Comparison of ENCODE assay signal across 2 cellular contexts in the genomic region with DNA sequence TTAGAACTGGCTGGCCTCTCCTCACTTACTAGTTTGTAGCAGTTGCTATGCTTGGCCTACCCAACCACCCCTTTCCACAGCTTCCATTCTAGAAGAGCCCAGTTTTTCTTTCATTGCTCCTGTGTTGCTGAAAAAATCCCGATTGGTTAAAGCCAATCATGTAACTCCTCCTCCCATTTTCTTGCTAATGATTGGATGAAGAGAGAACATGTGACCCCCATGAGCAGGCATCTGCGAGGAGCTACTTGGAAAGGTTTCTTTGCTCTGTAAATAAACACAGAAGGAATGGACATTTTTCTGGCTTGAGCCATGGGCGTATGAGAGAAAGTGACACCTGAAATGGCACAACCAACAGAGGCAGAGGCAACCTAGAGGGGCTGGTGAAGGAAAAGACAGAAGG.
A peak's percentile ranks its signal among the peaks of the same experiment; 100 is the strongest.
TF ChIP-seq lines count a peak whose summit lies in the region.

No MANE protein-coding gene starts in this region.

TF ChIP-seq in HepG2, 621 proteins besides CTCF, POLR2A, EP300 and RAD21 (continued from another document):
- TF ChIP-seq, protein P1, sequence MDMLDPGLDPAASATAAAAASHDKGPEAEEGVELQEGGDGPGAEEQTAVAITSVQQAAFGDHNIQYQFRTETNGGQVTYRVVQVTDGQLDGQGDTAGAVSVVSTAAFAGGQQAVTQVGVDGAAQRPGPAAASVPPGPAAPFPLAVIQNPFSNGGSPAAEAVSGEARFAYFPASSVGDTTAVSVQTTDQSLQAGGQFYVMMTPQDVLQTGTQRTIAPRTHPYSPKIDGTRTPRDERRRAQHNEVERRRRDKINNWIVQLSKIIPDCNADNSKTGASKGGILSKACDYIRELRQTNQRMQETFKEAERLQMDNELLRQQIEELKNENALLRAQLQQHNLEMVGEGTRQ (IDR thresholded peaks at IDR 0.05; ENCODE audit: low read depth, low read length) = no peak
- TF ChIP-seq, protein P1 (CRISPR knock-in tag; IDR thresholded peaks at IDR 0.05; ENCODE audit: borderline replicate concordance) = peak; percentile 38; the same call in 1 of the 2 replicates
- TF ChIP-seq ZMYM4 (CRISPR knock-in tag; IDR thresholded peaks at IDR 0.05) = 0 out of 2 replicates have a peak, but pooled peaks have one; percentile 6
TF ChIP-seq in HepG2: peak in this region for 2.

TF ChIP-seq in WTC11, 78 proteins besides CTCF, POLR2A, EP300 and RAD21 (continued from another document):
- TF ChIP-seq, protein P1 (CRISPR knock-in tag; IDR thresholded peaks at IDR 0.05) = peak; percentile 60; the same call in 1 of the 2 replicates
- TF ChIP-seq NFE2L1 (CRISPR knock-in tag; IDR thresholded peaks at IDR 0.05) = no peak
- TF ChIP-seq, protein P2, sequence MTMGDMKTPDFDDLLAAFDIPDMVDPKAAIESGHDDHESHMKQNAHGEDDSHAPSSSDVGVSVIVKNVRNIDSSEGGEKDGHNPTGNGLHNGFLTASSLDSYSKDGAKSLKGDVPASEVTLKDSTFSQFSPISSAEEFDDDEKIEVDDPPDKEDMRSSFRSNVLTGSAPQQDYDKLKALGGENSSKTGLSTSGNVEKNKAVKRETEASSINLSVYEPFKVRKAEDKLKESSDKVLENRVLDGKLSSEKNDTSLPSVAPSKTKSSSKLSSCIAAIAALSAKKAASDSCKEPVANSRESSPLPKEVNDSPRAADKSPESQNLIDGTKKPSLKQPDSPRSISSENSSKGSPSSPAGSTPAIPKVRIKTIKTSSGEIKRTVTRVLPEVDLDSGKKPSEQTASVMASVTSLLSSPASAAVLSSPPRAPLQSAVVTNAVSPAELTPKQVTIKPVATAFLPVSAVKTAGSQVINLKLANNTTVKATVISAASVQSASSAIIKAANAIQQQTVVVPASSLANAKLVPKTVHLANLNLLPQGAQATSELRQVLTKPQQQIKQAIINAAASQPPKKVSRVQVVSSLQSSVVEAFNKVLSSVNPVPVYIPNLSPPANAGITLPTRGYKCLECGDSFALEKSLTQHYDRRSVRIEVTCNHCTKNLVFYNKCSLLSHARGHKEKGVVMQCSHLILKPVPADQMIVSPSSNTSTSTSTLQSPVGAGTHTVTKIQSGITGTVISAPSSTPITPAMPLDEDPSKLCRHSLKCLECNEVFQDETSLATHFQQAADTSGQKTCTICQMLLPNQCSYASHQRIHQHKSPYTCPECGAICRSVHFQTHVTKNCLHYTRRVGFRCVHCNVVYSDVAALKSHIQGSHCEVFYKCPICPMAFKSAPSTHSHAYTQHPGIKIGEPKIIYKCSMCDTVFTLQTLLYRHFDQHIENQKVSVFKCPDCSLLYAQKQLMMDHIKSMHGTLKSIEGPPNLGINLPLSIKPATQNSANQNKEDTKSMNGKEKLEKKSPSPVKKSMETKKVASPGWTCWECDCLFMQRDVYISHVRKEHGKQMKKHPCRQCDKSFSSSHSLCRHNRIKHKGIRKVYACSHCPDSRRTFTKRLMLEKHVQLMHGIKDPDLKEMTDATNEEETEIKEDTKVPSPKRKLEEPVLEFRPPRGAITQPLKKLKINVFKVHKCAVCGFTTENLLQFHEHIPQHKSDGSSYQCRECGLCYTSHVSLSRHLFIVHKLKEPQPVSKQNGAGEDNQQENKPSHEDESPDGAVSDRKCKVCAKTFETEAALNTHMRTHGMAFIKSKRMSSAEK (CRISPR knock-in tag; IDR thresholded peaks at IDR 0.05; ENCODE audit: borderline replicate concordance) = no peak
TF ChIP-seq in WTC11: peak in this region for 2.
